ENCODE assay signal across 21 cellular contexts in genomic region chr6:92361990-92362770, GRCh38.
"Had no signal": no experiment of that assay in that cellular context is flagged by ENCODE, and none has a peak within 500 bp of the region (broad histone marks: within the 10 kb centered on the region; RNA-seq: fewer than 3 reads in every experiment).

No MANE protein-coding gene starts in this region.

- DNase-seq: activated B cell treated with CpG ODN at 0.5 μM for 24 hours; activated CD4-positive, alpha-beta T cell treated with anti-CD3 and anti-CD28 coated beads for 36 hours; activated CD4-positive, alpha-beta T cell treated with anti-CD3 and anti-CD28 coated beads, Interleukin-2, amount 50 U/mL, for 48 hours; activated CD8-positive, alpha-beta memory T cell treated with anti-CD3 and anti-CD28 coated beads, Interleukin-2, amount 50 U/mL, for 48 hours; activated naive CD4-positive, alpha-beta T cell treated with Interleukin-2 at 50 U/mL for 16 hours; activated naive CD8-positive, alpha-beta T cell treated with anti-CD3 and anti-CD28 coated beads for 36 hours; activated T-cell treated with anti-CD3 and anti-CD28 coated beads, Interleukin-2, amount 50 U/mL, for 48 hours; amniotic stem cell; esophagus squamous epithelium; heart left ventricle; naive B cell; occipital lobe; retina; sigmoid colon; stimulated activated CD4-positive, alpha-beta T cell treated with anti-CD3 and anti-CD28 coated beads, Interleukin-4, amount 100 ng/mL, for 24 hours; stimulated activated naive CD8-positive, alpha-beta T cell treated with anti-CD3 and anti-CD28 coated beads, Interleukin-15, Interleukin-2, amounts not matched to agents 100 U/mL and 50 U/mL, for 24 hours; T-helper 17 cell; tibial artery had no signal

- H3K27me3 ChIP-seq: breast epithelium, esophagus squamous epithelium, gastroesophageal sphincter, heart left ventricle, sigmoid colon, tibial artery had no signal

- H3K4me3 ChIP-seq: breast epithelium, coronary artery, esophagus squamous epithelium, gastroesophageal sphincter, heart left ventricle, sigmoid colon, tibial artery had no signal

- H3K9me3 ChIP-seq: breast epithelium, esophagus squamous epithelium, gastroesophageal sphincter, sigmoid colon, tibial artery had no signal

- H3K36me3 ChIP-seq: breast epithelium, esophagus squamous epithelium, gastroesophageal sphincter, heart left ventricle, sigmoid colon, tibial artery had no signal

- H3K27ac ChIP-seq: breast epithelium, coronary artery, esophagus squamous epithelium, gastroesophageal sphincter, heart left ventricle, sigmoid colon, tibial artery had no signal

- ATAC-seq: activated CD4-positive, alpha-beta T cell treated with anti-CD3 and anti-CD28 coated beads for 36 hours; gastroesophageal sphincter; heart left ventricle; stimulated activated naive CD8-positive, alpha-beta T cell treated with anti-CD3 and anti-CD28 coated beads, Interleukin-15, Interleukin-2, amounts not matched to agents 100 U/mL and 50 U/mL, for 24 hours; T-helper 17 cell had no signal

- H3K4me1 ChIP-seq: breast epithelium, esophagus squamous epithelium, gastroesophageal sphincter, heart left ventricle, sigmoid colon, tibial artery had no signal
